In genomic region chr10:95290446-95290800, GRCh38 we compare ENCODE assay signal across 8 cellular contexts. TPM values are rescaled to one million over a fixed set of nuclear protein-coding genes. Genes with fewer than 3 reads are reported as not detected.
DNase-seq lines count a peak whose midpoint lies in the region; ATAC-seq, FAIRE-seq and TF ChIP-seq lines count a peak whose summit lies in the region.

No MANE protein-coding gene starts in this region.

- peak overlapping the region in 1 of 2 experiments; percentile 39 for H3K14ac ChIP-seq in mesenchymal stem cell (ENCODE audit: low read length in 2 of 2)

- peak overlapping the region in 1 of 2 experiments; percentile 54 for H3K23ac ChIP-seq in mesenchymal stem cell (ENCODE audit: low read length in 2 of 2)

- H3K27ac ChIP-seq in HUES6 (ENCODE audit: low read depth, low read length), result peak overlapping the region; percentile 88
- H3K27ac ChIP-seq in mesenchymal stem cell (ENCODE audit: low read length, poor library complexity, severe bottlenecking), result no peak overlapping the region

- H2AK5ac ChIP-seq in mesenchymal stem cell (ENCODE audit: low read length, severe bottlenecking), result no peak overlapping the region

- H3K4me3 Mint-ChIP-seq in activated T-cell treated with anti-CD3 and anti-CD28 coated beads, Interleukin-2, amount 50 U/mL, for 24 hours, result peak overlapping the region; percentile 64

- H3K9me3 ChIP-seq in HUES6 (ENCODE audit: control insufficient read depth, insufficient read depth, low read depth, low read length), result no peaks in the 10 kb centered on the region
- H3K9me3 ChIP-seq in mesenchymal stem cell (ENCODE audit: control insufficient read depth, low read length), result no peaks in the 10 kb centered on the region

- H3K27me3 Mint-ChIP-seq in activated T-cell treated with anti-CD3 and anti-CD28 coated beads, Interleukin-2, amount 50 U/mL, for 24 hours, result peaks cover 73% of the 10 kb centered on the region

- H4K8ac ChIP-seq in mesenchymal stem cell (ENCODE audit: low read length), result peak overlapping the region; percentile 80

- FAIRE-seq in bronchial epithelial cell (lab: Jason Lieb, UNC), result no peak

- peak overlapping the region; percentile 59 to 91 for H3K18ac ChIP-seq in mesenchymal stem cell (ENCODE audit: low read depth in 1 of 2, low read length in 2 of 2)

- H2AFZ ChIP-seq in mesenchymal stem cell (ENCODE audit: low read depth, low read length), result no peak overlapping the region

- peak overlapping the region; percentile 74 for H2BK5ac ChIP-seq in mesenchymal stem cell (ENCODE audit: low read depth, low read length, poor library complexity, severe bottlenecking)

- H3K4me1 ChIP-seq in HUES6 (ENCODE audit: control insufficient read depth, insufficient read depth, low read length) (peaks cover 52% of the 10 kb centered on the region), mesenchymal stem cell (ENCODE audit: control insufficient read depth, insufficient read depth, low read depth, low read length) (peaks cover 17% of the 10 kb centered on the region)

- H2BK15ac ChIP-seq in mesenchymal stem cell (ENCODE audit: low read depth, poor library complexity, severe bottlenecking), result peak overlapping the region; percentile 85

- H3K27ac Mint-ChIP-seq in activated T-cell treated with anti-CD3 and anti-CD28 coated beads, Interleukin-2, amount 50 U/mL, for 24 hours, result no peak overlapping the region

- H2BK12ac ChIP-seq in mesenchymal stem cell (ENCODE audit: low read length in 2 of 2), result peak overlapping the region; percentile 22 to 27

- peak overlapping the region; percentile 75 to 83 for H3K4ac ChIP-seq in mesenchymal stem cell (ENCODE audit: low read depth in 1 of 2, low read length in 2 of 2)

- H3K4me1 Mint-ChIP-seq in activated T-cell treated with anti-CD3 and anti-CD28 coated beads, Interleukin-2, amount 50 U/mL, for 24 hours (ENCODE audit: low read depth), result peaks cover 14% of the 10 kb centered on the region

- H2BK120ac ChIP-seq in mesenchymal stem cell (ENCODE audit: low read depth, low read length), result peak overlapping the region; percentile 80

- ATAC-seq in HG03457 (IDR thresholded peaks at IDR 0.05; ENCODE audit: unreplicated experiment), result no peak

- H3K4me2 ChIP-seq in mesenchymal stem cell (ENCODE audit: low read length, poor library complexity, severe bottlenecking), result peak overlapping the region; percentile 75

- no peaks in the 10 kb centered on the region for H3K36me3 Mint-ChIP-seq in activated T-cell treated with anti-CD3 and anti-CD28 coated beads, Interleukin-2, amount 50 U/mL, for 24 hours (ENCODE audit: low read depth)

- peak overlapping the region; percentile 94 for H3K9ac ChIP-seq in HUES6 (ENCODE audit: low read length)
- peak overlapping the region; percentile 83 for H3K9ac ChIP-seq in mesenchymal stem cell (ENCODE audit: low read length)

- H3K27me3 ChIP-seq in HUES6 (ENCODE audit: control insufficient read depth, insufficient read depth, low read length) (peaks cover 10% of the 10 kb centered on the region; the same call in 1 of the 2 replicates), bronchial epithelial cell (ENCODE audit: control insufficient read depth, insufficient read depth, low read length) (no peaks in the 10 kb centered on the region), mesenchymal stem cell (ENCODE audit: control insufficient read depth in 1 of 2, insufficient read depth in 1 of 2, low read length in 2 of 2) (peaks cover 0 to 25% of the 10 kb centered on the region in 2 experiments)

- peak overlapping the region; percentile 84 for H4K91ac ChIP-seq in mesenchymal stem cell (ENCODE audit: low read length)

- H3K9me3 Mint-ChIP-seq in activated T-cell treated with anti-CD3 and anti-CD28 coated beads, Interleukin-2, amount 50 U/mL, for 24 hours, result no peaks in the 10 kb centered on the region

- WGBS in mesenchymal stem cell, result 1% methylated on average over 22 of the region's 49 CpGs

- H3K36me3 ChIP-seq in HUES6 (ENCODE audit: control insufficient read depth, insufficient read depth, low read length) (0 out of 2 replicates have a peak, but pooled peaks cover 9% of the 10 kb centered on the region), bronchial epithelial cell (ENCODE audit: control insufficient read depth, insufficient read depth, low read length) (peaks cover 3% of the 10 kb centered on the region), mesenchymal stem cell (ENCODE audit: control insufficient read depth in 1 of 2, insufficient read depth in 2 of 2, low read depth in 1 of 2, low read length in 2 of 2) (no peaks in the 10 kb centered on the region)

- no peak for DNase-seq in activated T-cell treated with anti-CD3 and anti-CD28 coated beads, Interleukin-2, amount 50 U/mL, for 24 hours
- no peak for DNase-seq in activated T-cell treated with anti-CD3 and anti-CD28 coated beads, Interleukin-2, amount 50 U/mL, for 1 hour
- DNase-seq in bronchial epithelial cell (ENCODE audit: low read depth) (no peak), mesenchymal stem cell (no peak), GF-D8 (lab: John Stamatoyannopoulos, UW) (no peak), NCI-H1105 treated with DMSO at 0.1 percent for 48 hours (lab: John Stamatoyannopoulos, UW) (no peak)

- H3K79me1 ChIP-seq in mesenchymal stem cell (replicated peaks; ENCODE audit: low read length, poor library complexity, severe bottlenecking), result peaks cover 14% of the 10 kb centered on the region

- peak overlapping the region; percentile 94 for H3K4me3 ChIP-seq in HUES6 (ENCODE audit: low read depth, low read length)
- H3K4me3 ChIP-seq in bronchial epithelial cell (ENCODE audit: low read depth, low read length), result peak overlapping the region; percentile 83
- H3K4me3 ChIP-seq in mesenchymal stem cell (ENCODE audit: insufficient read depth in 1 of 2, low read depth in 1 of 2, low read length in 2 of 2), result peak overlapping the region; percentile 74 to 85

- TF ChIP-seq CTCF in bronchial epithelial cell (IDR thresholded peaks at IDR 0.05; ENCODE audit: insufficient read depth, low read length, severe bottlenecking), result no peak

RNA-seq across cellular contexts. Expression of gene PDLIM1, which starts 0.4 kb away (rescaled TPM):
- 19.2 and 20.2 TPM in 2 replicates for total RNA-seq in bronchial epithelial cell
- polyA plus RNA-seq in mesenchymal stem cell (2013, experiment 1 of 2), result 537 TPM
- 536 TPM for polyA plus RNA-seq in mesenchymal stem cell (2013, experiment 2 of 2)
